8 cellular contexts compared by ENCODE assay signal in genomic region chr10:72273410-72274212, GRCh38. TPM values are rescaled to one million over a fixed set of nuclear protein-coding genes. Genes with fewer than 3 reads are reported as not detected.
DNase-seq lines count a peak whose midpoint lies in the region; ATAC-seq and TF ChIP-seq lines count a peak whose summit lies in the region.

TSS of gene DDIT4 (plus strand) at chr10:72273924. CDS start at chr10:72274217, 293 bp downstream.

- H3K4me3 ChIP-seq in GM12875 (ENCODE audit: low read depth, low read length) (peak within 1 kb of the TSS; percentile 94), adipocyte (ENCODE audit: low read length) (peak within 1 kb of the TSS; percentile 97), cardiac muscle cell (peak within 1 kb of the TSS; percentile 93), trophoblast cell (ENCODE audit: low read depth, low read length) (peak within 1 kb of the TSS; percentile 92), transverse colon (peak within 1 kb of the TSS; percentile 67 to 95 (median 85))

- peak within 1 kb of the TSS; percentile 87 for H4K91ac ChIP-seq in trophoblast cell (ENCODE audit: low read depth, low read length)

- H2BK120ac ChIP-seq in trophoblast cell (ENCODE audit: insufficient read depth, low read length, poor library complexity): peak within 1 kb of the TSS; percentile 52

- H3K9ac ChIP-seq in adipocyte (ENCODE audit: low read length) (peak within 1 kb of the TSS; percentile 100), trophoblast cell (ENCODE audit: low read length) (peak within 1 kb of the TSS; percentile 89)

- ATAC-seq in HG02798 (IDR thresholded peaks at IDR 0.05; ENCODE audit: poor library complexity, unreplicated experiment): peak; percentile 81

- H3K23ac ChIP-seq in trophoblast cell (ENCODE audit: low read length): no peak within 1 kb of the TSS

- H4K8ac ChIP-seq in trophoblast cell (ENCODE audit: low read depth, low read length): peak within 1 kb of the TSS; percentile 79

- peak within 1 kb of the TSS; percentile 88 for H2AFZ ChIP-seq in trophoblast cell (ENCODE audit: insufficient read depth, low read length, poor library complexity)

- H3K36me3 ChIP-seq in adipocyte (ENCODE audit: control insufficient read depth, insufficient read depth, low read length, severe bottlenecking) (peaks cover 20% of the 10 kb centered on the region), cardiac muscle cell (peaks cover 11% of the 10 kb centered on the region), trophoblast cell (ENCODE audit: control insufficient read depth in 1 of 2, insufficient read depth in 2 of 2, low read length in 2 of 2) (peaks cover 12 to 15% of the 10 kb centered on the region in 2 experiments), transverse colon (peaks cover 0 to 11% (median 5%) of the 10 kb centered on the region in 4 donors)

- in situ Hi-C loops in transverse colon (cut with MboI; ENCODE audit: low pct_ligation_motif_present in 1 of 4, low pct_unique_long_range_greater_than_20kb in 1 of 4, low sequenced_read_pairs in 3 of 4): no loop called here

- H3K27ac ChIP-seq in cardiac muscle cell: peak within 1 kb of the TSS; percentile 80
- H3K27ac ChIP-seq in trophoblast cell (ENCODE audit: low read depth, low read length): peak within 1 kb of the TSS; percentile 91
- H3K27ac ChIP-seq in transverse colon: peak within 1 kb of the TSS; percentile 96 to 97 (median 97)

- peak within 1 kb of the TSS; percentile 73 for H3K4ac ChIP-seq in trophoblast cell (ENCODE audit: low read depth, low read length)

- H3K79me2 ChIP-seq in trophoblast cell (ENCODE audit: control insufficient read depth, insufficient read depth, low read length, poor library complexity): peaks cover 20% of the 10 kb centered on the region

- peak within 1 kb of the TSS; percentile 26 for H2AK5ac ChIP-seq in trophoblast cell (ENCODE audit: low read length)

- peak within 1 kb of the TSS; percentile 48 for H4K12ac ChIP-seq in trophoblast cell (ENCODE audit: low read depth, low read length)

- H2BK5ac ChIP-seq in trophoblast cell (ENCODE audit: low read depth, low read length, poor library complexity): peak within 1 kb of the TSS; percentile 93

- H3K79me1 ChIP-seq in trophoblast cell (ENCODE audit: low read length): peaks cover 22% of the 10 kb centered on the region

- peak within 1 kb of the TSS; percentile 91 for H3K18ac ChIP-seq in trophoblast cell (ENCODE audit: low read length)

- H2BK12ac ChIP-seq in trophoblast cell (ENCODE audit: low read length): peak within 1 kb of the TSS; percentile 79

- no CpG with 5 or more reads among the region's 67 CpGs for WGBS in trophoblast cell (ENCODE audit: extremely low coverage, insufficient coverage, insufficient read length)
- 0% methylated on average over 60 of the region's 67 CpGs; no CpG with 5 or more reads in 1 of the 2 donors for WGBS in transverse colon (ENCODE audit: low coverage in 1 of 2), 2 donors

- no peaks in the 10 kb centered on the region for H3K9me3 ChIP-seq in adipocyte (ENCODE audit: control insufficient read depth, low read length)
- H3K9me3 ChIP-seq in cardiac muscle cell (ENCODE audit: low read depth): no peaks in the 10 kb centered on the region
- H3K9me3 ChIP-seq in trophoblast cell (ENCODE audit: insufficient read depth, low read depth, low read length): no peaks in the 10 kb centered on the region
- H3K9me3 ChIP-seq in transverse colon: no peaks in the 10 kb centered on the region

- TF ChIP-seq EP300 in transverse colon (IDR thresholded peaks at IDR 0.05; ENCODE audit: low read depth): no peak

- H3K14ac ChIP-seq in trophoblast cell (ENCODE audit: low read length): peak within 1 kb of the TSS; percentile 85

- TF ChIP-seq CTCF in GM12875 (IDR thresholded peaks at IDR 0.05; ENCODE audit: borderline replicate concordance, insufficient read depth, low read depth, low read length) (no peak), cardiac muscle cell (IDR thresholded peaks at IDR 0.05; ENCODE audit: low read depth, low read length) (peak; percentile 1), transverse colon (IDR thresholded peaks at IDR 0.05) (no peak)

- DNase-seq in NCI-H1436 (lab: John Stamatoyannopoulos, UW): peak; percentile 98
- DNase-seq in T follicular helper cell (ENCODE audit: low read depth): peak; percentile 96
- DNase-seq in adipocyte (ENCODE audit: low read depth): peak; percentile 99
- peak; percentile 99 to 100 for DNase-seq in cardiac muscle cell (ENCODE audit: low read depth in 1 of 2, low spot score in 1 of 2)
- DNase-seq in trophoblast cell: peak; percentile 97 to 98
- peak; percentile 100 for DNase-seq in transverse colon

- TF ChIP-seq POLR2A in transverse colon (IDR thresholded peaks at IDR 0.05): peak; percentile 100

- peaks cover 16% of the 10 kb centered on the region for H3K4me1 ChIP-seq in adipocyte (ENCODE audit: control insufficient read depth, insufficient read depth, low read length)
- peaks cover 31% of the 10 kb centered on the region for H3K4me1 ChIP-seq in cardiac muscle cell (ENCODE audit: low read depth)
- peaks cover 14 to 25% of the 10 kb centered on the region in 2 experiments for H3K4me1 ChIP-seq in trophoblast cell (ENCODE audit: control insufficient read depth in 1 of 2, insufficient read depth in 2 of 2, low read length in 2 of 2)
- peaks cover 9 to 45% (median 42%) of the 10 kb centered on the region in 4 donors for H3K4me1 ChIP-seq in transverse colon

- H3K27me3 ChIP-seq in adipocyte (replicated peaks; ENCODE audit: control insufficient read depth, insufficient read depth, low read length) (no peaks in the 10 kb centered on the region), cardiac muscle cell (no peaks in the 10 kb centered on the region), trophoblast cell (ENCODE audit: insufficient read depth, low read length) (no peaks in the 10 kb centered on the region), transverse colon (no peaks in the 10 kb centered on the region)

- peak within 1 kb of the TSS; percentile 81 for H3K4me2 ChIP-seq in trophoblast cell (ENCODE audit: low read length)

- intact Hi-C loops in transverse colon (cut with DNase I; ENCODE audit: low total_unique reads): loop anchor here (2.0 to 5.0 kb wide), 2 partner anchors 53 to 64 kb away; no protein-coding TSS in a partner anchor

RNA-seq across cellular contexts. Expression of gene DDIT4, which starts in this region (rescaled TPM):
- total RNA-seq in cardiac muscle cell (213 and 227 TPM in 2 replicates), transverse colon (100 to 1,000 TPM in 3 of 4 donors, 10 to 100 TPM in 1; 64.5 to 356 (median 150) TPM)
- polyA plus RNA-seq in cardiac muscle cell: 210 and 276 TPM in 2 replicates
- 175 and 178 TPM in 2 replicates for polyA plus RNA-seq in trophoblast cell (2013)

Comparison
In these comparisons a context has a peak if more than half of its experiments do, and no peak if none do; other contexts are left out.
1. Peak in every context shown above with its lines: DNase-seq, ATAC-seq, H3K4me3 ChIP-seq and H3K27ac ChIP-seq.